In genomic region chr16:89024546-89024945, GRCh38 we compare ENCODE assay signal across 15 cellular contexts. TPM values are rescaled to one million over a fixed set of nuclear protein-coding genes. Genes with fewer than 3 reads are reported as not detected.
DNase-seq lines count a peak whose midpoint lies in the region; ATAC-seq lines count a peak whose summit lies in the region.
"Had no signal": no experiment of that assay in that cellular context is flagged by ENCODE, and none has a peak within 500 bp of the region (broad histone marks: within the 10 kb centered on the region; RNA-seq: fewer than 3 reads in every experiment).

No MANE protein-coding gene starts in this region.

- DNase-seq in activated naive CD8-positive, alpha-beta T cell treated with anti-CD3 and anti-CD28 coated beads for 36 hours, result no peak
- DNase-seq in activated naive CD8-positive, alpha-beta T cell treated with anti-CD3 and anti-CD28 coated beads, Interleukin-2, amount 50 U/mL, for 24 hours, result no peak
- peak; percentile 82 for DNase-seq in NCI-H2171 (lab: John Stamatoyannopoulos, UW)
- DNase-seq in activated T-helper 1 cell treated with anti-CD3 and anti-CD28 coated beads, Interleukin-12 subunit alpha, Interleukin-12 subunit beta, Interleukin-2, Interleukin-4 antibody, amounts not matched to agents 30 ng/mL and 10 ng/mL and 1 ng/mL, durations not matched to agents 14 hours and 24 hours and 36 hours (ENCODE audit: low spot score), result no peak
- peak; percentile 0 for DNase-seq in retina
- no peak for DNase-seq in DMS153 (lab: John Stamatoyannopoulos, UW)
- no peak for DNase-seq in NCI-H69 (lab: John Stamatoyannopoulos, UW)
- DNase-seq in stimulated activated CD4-positive, alpha-beta T cell treated with anti-CD3 and anti-CD28 coated beads, Interleukin-4, amount 100 ng/mL, for 4 hours, result no peak
- DNase-seq: CD8-positive, alpha-beta T cell; EL; HFFc6; NCI-H1436 treated with DMSO at 0.1 percent for 48 hours; NCI-H446; Peyer's patch had no signal

- ATAC-seq in activated naive CD8-positive, alpha-beta T cell treated with anti-CD3 and anti-CD28 coated beads, Interleukin-2, amount 50 U/mL, for 24 hours, result no peak
- ATAC-seq: CD8-positive, alpha-beta T cell had no signal

- peaks cover 14% of the 10 kb centered on the region for H3K4me1 Mint-ChIP-seq in activated naive CD8-positive, alpha-beta T cell treated with anti-CD3 and anti-CD28 coated beads for 36 hours
- peaks cover 31% of the 10 kb centered on the region for H3K4me1 Mint-ChIP-seq in activated naive CD8-positive, alpha-beta T cell treated with anti-CD3 and anti-CD28 coated beads, Interleukin-2, amount 50 U/mL, for 24 hours
- H3K4me1 Mint-ChIP-seq in activated T-helper 1 cell treated with anti-CD3 and anti-CD28 coated beads, Interleukin-12 subunit alpha, Interleukin-12 subunit beta, Interleukin-2, Interleukin-4 antibody, amounts not matched to agents 30 ng/mL and 10 ng/mL and 1 ng/mL, durations not matched to agents 14 hours and 24 hours and 36 hours (ENCODE audit: low read depth), result peaks cover 44% of the 10 kb centered on the region

- H3K27me3 Mint-ChIP-seq in activated naive CD8-positive, alpha-beta T cell treated with anti-CD3 and anti-CD28 coated beads for 36 hours, result peaks cover 7% of the 10 kb centered on the region
- peaks cover 8% of the 10 kb centered on the region for H3K27me3 Mint-ChIP-seq in activated naive CD8-positive, alpha-beta T cell treated with anti-CD3 and anti-CD28 coated beads, Interleukin-2, amount 50 U/mL, for 24 hours
- no peaks in the 10 kb centered on the region for H3K27me3 Mint-ChIP-seq in activated T-helper 1 cell treated with anti-CD3 and anti-CD28 coated beads, Interleukin-12 subunit alpha, Interleukin-12 subunit beta, Interleukin-2, Interleukin-4 antibody, amounts not matched to agents 30 ng/mL and 10 ng/mL and 1 ng/mL, durations not matched to agents 14 hours and 24 hours and 36 hours (ENCODE audit: insufficient read depth)

- intact Hi-C loops in activated T-helper 1 cell treated with anti-CD3 and anti-CD28 coated beads, Interleukin-12 subunit alpha, Interleukin-12 subunit beta, Interleukin-2, Interleukin-4 antibody, amounts not matched to agents 30 ng/mL and 10 ng/mL and 1 ng/mL, durations not matched to agents 14 hours and 24 hours and 36 hours (cut with micrococcal nuclease), result loop anchor here (10.0 kb wide), 1 partner anchor 190 kb away; the partner anchor contains the start of gene ZNF778

- peaks cover 21% of the 10 kb centered on the region for H3K9me3 Mint-ChIP-seq in activated naive CD8-positive, alpha-beta T cell treated with anti-CD3 and anti-CD28 coated beads for 36 hours
- peaks cover 21% of the 10 kb centered on the region for H3K9me3 Mint-ChIP-seq in activated naive CD8-positive, alpha-beta T cell treated with anti-CD3 and anti-CD28 coated beads, Interleukin-2, amount 50 U/mL, for 24 hours
- H3K9me3 Mint-ChIP-seq in activated T-helper 1 cell treated with anti-CD3 and anti-CD28 coated beads, Interleukin-12 subunit alpha, Interleukin-12 subunit beta, Interleukin-2, Interleukin-4 antibody, amounts not matched to agents 30 ng/mL and 10 ng/mL and 1 ng/mL, durations not matched to agents 14 hours and 24 hours and 36 hours, result peaks cover 34% of the 10 kb centered on the region

- H3K36me3 Mint-ChIP-seq in activated naive CD8-positive, alpha-beta T cell treated with anti-CD3 and anti-CD28 coated beads for 36 hours, result peaks cover 14% of the 10 kb centered on the region
- H3K36me3 Mint-ChIP-seq in activated naive CD8-positive, alpha-beta T cell treated with anti-CD3 and anti-CD28 coated beads, Interleukin-2, amount 50 U/mL, for 24 hours (ENCODE audit: low read depth), result peaks cover 4% of the 10 kb centered on the region
- H3K36me3 Mint-ChIP-seq in activated T-helper 1 cell treated with anti-CD3 and anti-CD28 coated beads, Interleukin-12 subunit alpha, Interleukin-12 subunit beta, Interleukin-2, Interleukin-4 antibody, amounts not matched to agents 30 ng/mL and 10 ng/mL and 1 ng/mL, durations not matched to agents 14 hours and 24 hours and 36 hours (ENCODE audit: low read depth), result peaks cover 18% of the 10 kb centered on the region

- no peak overlapping the region for H3K4me3 Mint-ChIP-seq in activated naive CD8-positive, alpha-beta T cell treated with anti-CD3 and anti-CD28 coated beads for 36 hours
- no peak overlapping the region for H3K4me3 Mint-ChIP-seq in activated naive CD8-positive, alpha-beta T cell treated with anti-CD3 and anti-CD28 coated beads, Interleukin-2, amount 50 U/mL, for 24 hours
- H3K4me3 Mint-ChIP-seq in activated T-helper 1 cell treated with anti-CD3 and anti-CD28 coated beads, Interleukin-12 subunit alpha, Interleukin-12 subunit beta, Interleukin-2, Interleukin-4 antibody, amounts not matched to agents 30 ng/mL and 10 ng/mL and 1 ng/mL, durations not matched to agents 14 hours and 24 hours and 36 hours, result no peak overlapping the region
- H3K4me3 Mint-ChIP-seq: CD8-positive, alpha-beta T cell; HFFc6 had no signal

- peak overlapping the region; percentile 42 for H3K27ac Mint-ChIP-seq in activated naive CD8-positive, alpha-beta T cell treated with anti-CD3 and anti-CD28 coated beads for 36 hours
- no peak overlapping the region for H3K27ac Mint-ChIP-seq in activated naive CD8-positive, alpha-beta T cell treated with anti-CD3 and anti-CD28 coated beads, Interleukin-2, amount 50 U/mL, for 24 hours
- peak overlapping the region; percentile 48 for H3K27ac Mint-ChIP-seq in activated T-helper 1 cell treated with anti-CD3 and anti-CD28 coated beads, Interleukin-12 subunit alpha, Interleukin-12 subunit beta, Interleukin-2, Interleukin-4 antibody, amounts not matched to agents 30 ng/mL and 10 ng/mL and 1 ng/mL, durations not matched to agents 14 hours and 24 hours and 36 hours
- H3K27ac Mint-ChIP-seq: CD8-positive, alpha-beta T cell; HFFc6 had no signal

RNA-seq across cellular contexts. Expression of gene CBFA2T3, which starts 47.5 kb away (rescaled TPM):
- total RNA-seq in activated naive CD8-positive, alpha-beta T cell treated with anti-CD3 and anti-CD28 coated beads for 36 hours, result under 1 TPM; 0.28 to 0.56 TPM
- 0.05 TPM in 1 of 2 replicates, not detected in the other for total RNA-seq in activated T-helper 1 cell treated with anti-CD3 and anti-CD28 coated beads, Interleukin-12 subunit alpha, Interleukin-12 subunit beta, Interleukin-2, Interleukin-4 antibody, amounts not matched to agents 30 ng/mL and 10 ng/mL and 1 ng/mL, durations not matched to agents 14 hours and 24 hours and 36 hours
- total RNA-seq: H4, HFFc6 had no signal

Comparison
In these comparisons a context has a peak if more than half of its experiments do, and no peak if none do; other contexts are left out.
1. DNase-seq: peak in NCI-H2171 (single experiment) and retina (single experiment); none in activated naive CD8-positive, alpha-beta T cell treated with anti-CD3 and anti-CD28 coated beads for 36 hours (single experiment), activated naive CD8-positive, alpha-beta T cell treated with anti-CD3 and anti-CD28 coated beads, Interleukin-2, amount 50 U/mL, for 24 hours (single experiment), activated T-helper 1 cell treated with anti-CD3 and anti-CD28 coated beads, Interleukin-12 subunit alpha, Interleukin-12 subunit beta, Interleukin-2, Interleukin-4 antibody, amounts not matched to agents 30 ng/mL and 10 ng/mL and 1 ng/mL, durations not matched to agents 14 hours and 24 hours and 36 hours (single experiment), DMS153 (single experiment), NCI-H69 (single experiment) and stimulated activated CD4-positive, alpha-beta T cell treated with anti-CD3 and anti-CD28 coated beads, Interleukin-4, amount 100 ng/mL, for 4 hours (0 of 2).